In genomic region chr1:182584746-182585145, GRCh38 we compare ENCODE assay signal across 13 cellular contexts.
"Had no signal": no experiment of that assay in that cellular context is flagged by ENCODE, and none has a peak within 500 bp of the region (broad histone marks: within the 10 kb centered on the region; RNA-seq: fewer than 3 reads in every experiment).

No MANE protein-coding gene starts in this region.

- H3K27ac ChIP-seq: ascending aorta, breast epithelium, lower lobe of right lung, neural progenitor cell, ovary had no signal

- H3K36me3 Mint-ChIP-seq: neural progenitor cell had no signal

- H3K27me3 Mint-ChIP-seq: activated B cell treated with CpG ODN at 0.5 μM for 24 hours; activated CD8-positive, alpha-beta T cell treated with anti-CD3 and anti-CD28 coated beads for 36 hours had no signal

- H3K9me3 ChIP-seq: breast epithelium, lower lobe of right lung, ovary had no signal

- H3K36me3 ChIP-seq: breast epithelium, neural progenitor cell, ovary had no signal

- H3K4me1 ChIP-seq: neural progenitor cell had no signal

- H3K4me2 ChIP-seq: neural progenitor cell had no signal

- H2AFZ ChIP-seq: neural progenitor cell had no signal

- H3K27ac Mint-ChIP-seq: activated B cell treated with CpG ODN at 0.5 μM for 24 hours; activated CD8-positive, alpha-beta T cell treated with anti-CD3 and anti-CD28 coated beads for 36 hours; neural progenitor cell; T-helper 2 cell treated with Interferon-gamma antibody and Interleukin-4, amounts not matched to agents 5 μg/mL and 100 μg/mL, for 36 hours had no signal

- DNase-seq: activated B cell treated with CpG ODN at 0.5 μM for 24 hours; activated CD4-positive, alpha-beta T cell treated with anti-CD3 and anti-CD28 coated beads for 48 hours; activated CD8-positive, alpha-beta memory T cell treated with anti-CD3 and anti-CD28 coated beads, Interleukin-2, amount 50 U/mL, for 4 hours; activated CD8-positive, alpha-beta T cell treated with anti-CD3 and anti-CD28 coated beads for 36 hours; left colon; lower lobe of right lung; midbrain; ovary; stimulated activated CD4-positive, alpha-beta T cell treated with anti-CD3 and anti-CD28 coated beads, Interleukin-1b, Interleukin-23, amount 100 ng/mL, for 48 hours had no signal

- H3K9me3 Mint-ChIP-seq: activated B cell treated with CpG ODN at 0.5 μM for 24 hours; neural progenitor cell; T-helper 2 cell treated with Interferon-gamma antibody and Interleukin-4, amounts not matched to agents 5 μg/mL and 100 μg/mL, for 36 hours had no signal

- H3K4me3 Mint-ChIP-seq: activated CD8-positive, alpha-beta T cell treated with anti-CD3 and anti-CD28 coated beads for 36 hours; neural progenitor cell; T-helper 2 cell treated with Interferon-gamma antibody and Interleukin-4, amounts not matched to agents 5 μg/mL and 100 μg/mL, for 36 hours had no signal

- H3K4me3 ChIP-seq: ascending aorta, lower lobe of right lung, neural progenitor cell, ovary had no signal

- ATAC-seq: activated CD8-positive, alpha-beta T cell treated with anti-CD3 and anti-CD28 coated beads for 36 hours; left colon; lower lobe of right lung had no signal

- H3K27me3 ChIP-seq: ascending aorta, breast epithelium, neural progenitor cell, ovary had no signal
